Comparison of ENCODE assay signal across 9 cellular contexts in genomic region chr16:8967437-8967821, GRCh38.
"Had no signal": no experiment of that assay in that cellular context is flagged by ENCODE, and none has a peak within 500 bp of the region (broad histone marks: within the 10 kb centered on the region; RNA-seq: fewer than 3 reads in every experiment).

No MANE protein-coding gene starts in this region.

- H3K27ac ChIP-seq: body of pancreas, left ventricle myocardium inferior, upper lobe of right lung had no signal

- H3K27me3 ChIP-seq: body of pancreas, heart right ventricle, upper lobe of right lung had no signal

- H3K9me3 ChIP-seq: body of pancreas, heart right ventricle, left ventricle myocardium inferior, upper lobe of right lung had no signal

- ATAC-seq: body of pancreas, heart right ventricle had no signal

- H3K36me3 ChIP-seq: heart right ventricle, left ventricle myocardium inferior, upper lobe of right lung had no signal

- H3K4me1 ChIP-seq: body of pancreas had no signal

- DNase-seq: amniotic stem cell; body of pancreas; central memory CD4-positive, alpha-beta T cell; dermis blood vessel endothelial cell; heart right ventricle; left ventricle myocardium inferior; mesenchymal stem cell; stimulated activated CD4-positive, alpha-beta T cell treated with anti-CD3 and anti-CD28 coated beads, Interleukin-2, amount 100 ng/mL, for 48 hours; upper lobe of right lung had no signal

- H3K4me3 ChIP-seq: body of pancreas, heart right ventricle, left ventricle myocardium inferior, upper lobe of right lung had no signal
